14 cellular contexts compared by ENCODE assay signal in the genomic region with DNA sequence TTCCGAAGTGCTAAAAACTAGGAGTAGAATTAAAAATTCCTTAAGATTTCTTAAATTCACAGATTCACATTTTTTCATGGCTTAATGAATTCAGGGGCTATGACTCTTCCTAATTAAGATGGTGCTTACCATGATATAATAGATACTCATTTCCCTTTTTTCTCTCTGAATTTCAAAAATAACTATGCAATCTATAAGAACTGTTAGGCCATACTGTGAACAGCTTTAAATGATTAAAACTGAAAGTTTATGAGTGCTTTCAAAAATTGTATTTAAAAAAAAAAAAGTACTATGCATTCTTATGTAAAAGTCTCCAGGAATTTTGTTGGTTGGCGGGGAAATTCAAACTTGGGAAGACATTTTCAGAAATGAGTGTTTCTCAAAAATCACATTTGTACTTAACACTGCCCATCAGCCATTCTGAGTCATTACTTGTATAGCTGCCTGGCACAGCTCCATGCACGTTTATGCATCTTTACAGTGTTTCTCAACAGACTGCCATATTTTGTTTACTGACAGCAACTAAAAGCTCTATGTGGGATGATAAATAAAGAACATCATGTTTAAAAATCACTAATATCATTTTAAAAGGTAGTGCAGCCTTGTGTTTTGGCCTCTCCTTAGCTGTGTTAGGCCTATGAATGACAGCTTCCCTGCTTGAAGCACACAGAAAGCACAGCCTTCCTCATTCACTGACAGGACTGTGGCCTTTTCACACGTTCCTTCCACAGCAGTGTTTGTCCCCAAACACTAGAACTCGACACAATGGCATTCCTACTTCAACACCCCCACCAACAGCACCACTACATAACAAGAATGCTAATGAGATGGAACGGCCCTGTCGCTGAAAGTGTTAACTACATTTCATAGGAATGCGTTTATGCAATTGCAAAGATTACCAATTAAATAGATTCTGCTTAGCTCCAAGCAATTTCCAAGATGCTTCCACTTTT.
A peak's percentile ranks its signal among the peaks of the same experiment; 100 is the strongest.
DNase-seq lines count a peak whose midpoint lies in the region; TF ChIP-seq lines count a peak whose summit lies in the region.
"Had no signal": no experiment of that assay in that cellular context is flagged by ENCODE, and none has a peak within 500 bp of the region (broad histone marks: within the 10 kb centered on the region; RNA-seq: fewer than 3 reads in every experiment).

No MANE protein-coding gene starts in this region.

- peak overlapping the region; percentile 31; the same call in 1 of the 2 replicates for H2AFZ ChIP-seq in GM23248

- TF ChIP-seq CTCF in choroid plexus epithelial cell (conservative IDR thresholded peaks at IDR 0.05; ENCODE audit: low read depth, low read length) = no peak

- H3K27ac ChIP-seq in GM23248 (no peak overlapping the region), mesodermal cell (ENCODE audit: low read depth, low read length, severe bottlenecking) (peak overlapping the region; percentile 60)
- H3K27ac ChIP-seq: tibial artery had no signal

- in situ Hi-C loops in GM23248 (cut with MboI) = loop anchor here (25.0 kb wide), 1 partner anchor 949 kb away; no protein-coding TSS in a partner anchor

- H3K27me3 ChIP-seq in GM23248 (replicated peaks; ENCODE audit: insufficient read depth) = no peaks in the 10 kb centered on the region
- H3K27me3 ChIP-seq: tibial artery had no signal

- no peak overlapping the region for H3K4me2 ChIP-seq in GM23248 (ENCODE audit: unreplicated experiment)

- H3K9me3 ChIP-seq in GM23248 (ENCODE audit: low read depth) (no peaks in the 10 kb centered on the region), mesodermal cell (ENCODE audit: control insufficient read depth, low read length) (no peaks in the 10 kb centered on the region)
- H3K9me3 ChIP-seq: tibial artery had no signal

- H3K9me2 ChIP-seq in GM23248 (ENCODE audit: insufficient read depth) = no peaks in the 10 kb centered on the region

- no peak overlapping the region for H3K9ac ChIP-seq in GM23248

- H3K79me2 ChIP-seq in GM23248 (ENCODE audit: insufficient read depth) = no peaks in the 10 kb centered on the region

- no peaks in the 10 kb centered on the region for H3F3A ChIP-seq in GM23248 (ENCODE audit: insufficient read depth)

- 32 to 33% methylated on average over 8 of the region's 8 CpGs for WGBS in GM23248 (ENCODE audit: low coverage in 1 of 2, low lambda C conversion rate in 2 of 2, missing lambda C conversion rate in 2 of 2), 2 experiments
- 0% methylated on average over 3 of the region's 8 CpGs; no CpG with 5 or more reads in 1 of the 2 experiments for WGBS in mesodermal cell (ENCODE audit: insufficient coverage in 2 of 2), 2 experiments

- H3K4me3 ChIP-seq in GM23248 (no peak overlapping the region), choroid plexus epithelial cell (ENCODE audit: low read depth, low read length) (no peak overlapping the region), mesodermal cell (ENCODE audit: extremely low read depth, insufficient read depth, low read length, poor library complexity, severe bottlenecking) (no peak overlapping the region)
- H3K4me3 ChIP-seq: tibial artery had no signal

- DNase-seq in GM23248 (peak; percentile 54), NCI-H146 (lab: John Stamatoyannopoulos, UW) (peak; percentile 55), choroid plexus epithelial cell (ENCODE audit: low read depth) (peak; percentile 4), DMS153 (lab: John Stamatoyannopoulos, UW) (no peak), foreskin melanocyte (no peak), erythroblast (lab: John Stamatoyannopoulos, UW) (no peak)
- no peak for DNase-seq in stimulated activated naive CD4-positive, alpha-beta T cell (lab: John Stamatoyannopoulos, UW)
- DNase-seq: activated CD4-positive, alpha-beta T cell treated with anti-CD3 and anti-CD28 coated beads for 36 hours; naive thymus-derived CD8-positive, alpha-beta T cell; NCI-H1048; NK-92 treated with Interleukin-12 subunit alpha and Interleukin-12 subunit beta, amount 100 ng/mL, for 24 hours; SW 1271; tibial artery had no signal

- H4K20me1 ChIP-seq in GM23248 (ENCODE audit: insufficient read depth) = no peaks in the 10 kb centered on the region

- H3K4me1 ChIP-seq in GM23248 (ENCODE audit: insufficient read depth) (no peaks in the 10 kb centered on the region), mesodermal cell (ENCODE audit: control insufficient read depth, insufficient read depth, low read length, poor library complexity, severe bottlenecking) (no peaks in the 10 kb centered on the region)
- H3K4me1 ChIP-seq: tibial artery had no signal

- TF ChIP-seq POLR2A in erythroblast (IDR thresholded peaks at IDR 0.05; ENCODE audit: low read length) = no peak

- no peaks in the 10 kb centered on the region for H3K36me3 ChIP-seq in GM23248 (ENCODE audit: low read depth)
- no peaks in the 10 kb centered on the region for H3K36me3 ChIP-seq in mesodermal cell (ENCODE audit: control insufficient read depth, insufficient read depth, low read length)
- H3K36me3 ChIP-seq: tibial artery had no signal

Comparison
In these comparisons a context has a peak if more than half of its experiments do, and no peak if none do; other contexts are left out.
1. DNase-seq: peak in GM23248 (single experiment), NCI-H146 (single experiment) and choroid plexus epithelial cell (single experiment); none in DMS153 (single experiment), foreskin melanocyte (single experiment), erythroblast (0 of 2) and stimulated activated naive CD4-positive, alpha-beta T cell (0 of 6).